Comparison of ENCODE assay signal across 17 cellular contexts in the genomic region with DNA sequence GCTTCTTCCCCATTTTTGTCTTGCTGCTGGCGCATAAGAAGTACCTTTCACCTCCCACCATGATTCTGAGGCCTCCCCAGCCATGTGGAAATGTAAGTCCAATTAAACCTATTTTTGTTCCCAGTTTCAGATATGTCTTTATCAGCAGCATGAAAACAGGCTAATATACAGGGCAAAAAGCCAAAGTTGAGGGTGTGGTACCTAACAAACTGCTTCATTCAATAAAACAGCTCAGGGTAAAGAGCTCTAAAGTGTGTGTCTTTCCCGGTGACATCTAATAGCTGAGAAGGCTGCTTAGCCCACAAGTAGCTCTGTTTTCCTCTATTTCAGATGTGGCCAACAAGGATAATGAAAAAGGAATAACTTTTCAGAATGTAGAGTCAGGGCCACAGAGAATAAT.
A peak's percentile ranks its signal among the peaks of the same experiment; 100 is the strongest.
DNase-seq lines count a peak whose midpoint lies in the region; ATAC-seq and TF ChIP-seq lines count a peak whose summit lies in the region.
"Had no signal": no experiment of that assay in that cellular context is flagged by ENCODE, and none has a peak within 500 bp of the region (broad histone marks: within the 10 kb centered on the region; RNA-seq: fewer than 3 reads in every experiment).

No MANE protein-coding gene starts in this region.

- peak overlapping the region; percentile 47; the same call in 1 of the 2 replicates for H3K27ac Mint-ChIP-seq in GM23338
- peak overlapping the region in 1 of 3 experiments; percentile 19; a peak in 1 of 7 replicates for H3K27ac Mint-ChIP-seq in H9
- H3K27ac Mint-ChIP-seq: CD4-positive, alpha-beta memory T cell had no signal

- H4K20me1 ChIP-seq in GM23338 (replicated peaks; ENCODE audit: insufficient read depth) = no peaks in the 10 kb centered on the region
- no peaks in the 10 kb centered on the region for H4K20me1 ChIP-seq in H9 (ENCODE audit: control insufficient read depth, insufficient read depth, insufficient read length)

- H3K9me3 ChIP-seq in H9 (ENCODE audit: control insufficient read depth, low read depth, low read length) (no peaks in the 10 kb centered on the region), WERI-Rb-1 (ENCODE audit: severe bottlenecking) (no peaks in the 10 kb centered on the region)

- no peaks in the 10 kb centered on the region for H3K79me1 ChIP-seq in H9 (ENCODE audit: insufficient read depth, low read depth, low read length, poor library complexity, severe bottlenecking)

- no peak overlapping the region for H2BK12ac ChIP-seq in H9 (ENCODE audit: insufficient read length, low read depth, low read length)

- H3T11ph ChIP-seq in H9 (ENCODE audit: low read length) = no peak overlapping the region

- TF ChIP-seq CTCF in GM23338 (conservative IDR thresholded peaks at IDR 0.05; ENCODE audit: low read depth in 2 of 2) = no peak
- no peak for TF ChIP-seq CTCF in H9 (conservative IDR thresholded peaks at IDR 0.05)
- TF ChIP-seq CTCF in WERI-Rb-1 (IDR thresholded peaks at IDR 0.05; ENCODE audit: low read depth, low read length) = no peak

- no peak overlapping the region for H3K14ac ChIP-seq in H9 (ENCODE audit: insufficient read depth, low read length)

- H3K79me2 ChIP-seq in GM23338 (replicated peaks; ENCODE audit: insufficient read depth) (no peaks in the 10 kb centered on the region), H9 (ENCODE audit: insufficient read depth, low read length) (no peaks in the 10 kb centered on the region)

- H3K9me3 Mint-ChIP-seq in GM23338 = no peaks in the 10 kb centered on the region
- no peaks in the 10 kb centered on the region; a peak in 1 of 5 replicates for H3K9me3 Mint-ChIP-seq in H9

- H3K27me3 ChIP-seq in GM23338 (ENCODE audit: insufficient read depth) (no peaks in the 10 kb centered on the region), H9 (ENCODE audit: insufficient read depth, low read length) (no peaks in the 10 kb centered on the region), WERI-Rb-1 (ENCODE audit: insufficient read depth, low read depth, severe bottlenecking) (peaks cover 28% of the 10 kb centered on the region)

- H2BK120ac ChIP-seq in H9 (ENCODE audit: low read depth, low read length, poor library complexity, severe bottlenecking) = no peak overlapping the region

- H2BK15ac ChIP-seq in H9 (ENCODE audit: low read depth, low read length) = no peak overlapping the region

- no peak overlapping the region for H4K91ac ChIP-seq in H9 (ENCODE audit: insufficient read length, low read depth, low read length)

- H3F3A ChIP-seq in GM23338 (replicated peaks; ENCODE audit: low read depth) = no peaks in the 10 kb centered on the region

- H3K4me2 ChIP-seq in GM23338 (no peak overlapping the region), H9 (ENCODE audit: insufficient read depth, insufficient read length, low read length) (no peak overlapping the region)

- no peaks in the 10 kb centered on the region for H3K36me3 ChIP-seq in GM23338 (ENCODE audit: insufficient read depth)
- H3K36me3 ChIP-seq in WERI-Rb-1 = no peaks in the 10 kb centered on the region

- no peak overlapping the region for H4K5ac ChIP-seq in H9 (ENCODE audit: insufficient read length, low read depth, low read length)

- DNase-seq in GM23338 (ENCODE audit: low spot score) = no peak
- DNase-seq in H9 = no peak
- DNase-seq in LoVo (ENCODE audit: low spot score) = peak; percentile 5
- DNase-seq in left colon = no peak
- DNase-seq in stimulated activated CD4-positive, alpha-beta T cell treated with anti-CD3 and anti-CD28 coated beads, Interleukin-15, amount 100 ng/mL, for 24 hours = no peak
- no peak for DNase-seq in NCI-H82 (lab: John Stamatoyannopoulos, UW)
- no peak for DNase-seq in WERI-Rb-1
- DNase-seq: C1 segment of cervical spinal cord; Calu3; CD4-positive, alpha-beta memory T cell; COR-L47; DMS53; DMS79 treated with DMSO at 0.1 percent for 48 hours; GF-D8; GOT3; HCEC 1CT had no signal

- no peak for ATAC-seq in GM23338
- ATAC-seq in left colon = peak; percentile 90
- no peak for ATAC-seq in HG02885 (IDR thresholded peaks at IDR 0.05; ENCODE audit: poor library complexity, unreplicated experiment)

- no peak overlapping the region for H2BK5ac ChIP-seq in H9 (ENCODE audit: insufficient read length, low read length)

- no peak overlapping the region for H3K4ac ChIP-seq in H9 (ENCODE audit: low read depth, low read length)

- H2AFZ ChIP-seq in GM23338 (no peak overlapping the region), H9 (ENCODE audit: low read length) (no peak overlapping the region)

- no peak overlapping the region for H3K18ac ChIP-seq in H9 (ENCODE audit: insufficient read length, low read depth, low read length)

- intact Hi-C loops in left colon (cut with DNase I, micrococcal nuclease) = no loop called here

- no peak overlapping the region for H4K8ac ChIP-seq in H9 (replicated peaks; ENCODE audit: insufficient read length, low read depth, low read length)

- no peak overlapping the region for H3K23ac ChIP-seq in H9 (ENCODE audit: insufficient read length, low read depth, low read length)

- H3K9ac ChIP-seq in H9 (ENCODE audit: extremely low read depth, insufficient read length, low read length) = no peak overlapping the region

- H3K27me3 Mint-ChIP-seq in GM23338 (ENCODE audit: insufficient read depth, low read depth, poor library complexity) (no peaks in the 10 kb centered on the region), H9 (ENCODE audit: low read depth) (no peaks in the 10 kb centered on the region; the same call in 1 of the 2 replicates)

- H3K4me1 ChIP-seq in GM23338 (ENCODE audit: insufficient read depth) (peaks cover 12% of the 10 kb centered on the region), H9 (ENCODE audit: insufficient read depth, low read length) (no peaks in the 10 kb centered on the region)

- peaks cover 5% of the 10 kb centered on the region; the same call in 1 of the 2 replicates for H3K9me2 ChIP-seq in GM23338 (ENCODE audit: insufficient read depth)

- no peak overlapping the region for H3K4me3 ChIP-seq in GM23338
- no peak overlapping the region for H3K4me3 ChIP-seq in WERI-Rb-1 (ENCODE audit: low read depth, low read length)

- H2BK20ac ChIP-seq in H9 (ENCODE audit: low read depth, low read length, poor library complexity, severe bottlenecking) = peak overlapping the region; percentile 45

- H3K27ac ChIP-seq in GM23338 (ENCODE audit: low read depth) (no peak overlapping the region), H9 (ENCODE audit: insufficient read length, low read depth, low read length) (no peak overlapping the region), WERI-Rb-1 (no peak overlapping the region)

- no peak overlapping the region for H2AK5ac ChIP-seq in H9 (ENCODE audit: insufficient read length, low read length)

- no peaks in the 10 kb centered on the region for H3K36me3 Mint-ChIP-seq in GM23338 (ENCODE audit: low read depth)
- no peaks in the 10 kb centered on the region; a peak in 1 of 7 replicates for H3K36me3 Mint-ChIP-seq in H9 (ENCODE audit: insufficient read depth in 1 of 3, low read depth in 3 of 3)
- H3K36me3 Mint-ChIP-seq: CD4-positive, alpha-beta memory T cell had no signal

- no CpG with 5 or more reads among the region's 2 CpGs for WGBS in H9 (ENCODE audit: extremely low coverage, insufficient read length, low lambda C conversion rate)

- H3K4me3 Mint-ChIP-seq in GM23338 (no peak overlapping the region), H9 (no peak overlapping the region)
- H3K4me3 Mint-ChIP-seq: CD4-positive, alpha-beta memory T cell had no signal

- H3K4me1 Mint-ChIP-seq in GM23338 (peaks cover 6% of the 10 kb centered on the region; the same call in 2 of the 3 replicates), H9 (peaks cover 4 to 8% of the 10 kb centered on the region in 2 experiments)
- H3K4me1 Mint-ChIP-seq: CD4-positive, alpha-beta memory T cell had no signal

- no peak overlapping the region for H3K56ac ChIP-seq in H9 (ENCODE audit: insufficient read length, low read depth, low read length)

- H3K23me2 ChIP-seq in H9 (ENCODE audit: insufficient read length, low read depth, low read length, poor library complexity, severe bottlenecking) = no peaks in the 10 kb centered on the region

TF ChIP-seq in GM23338, 12 proteins besides CTCF, POLR2A, EP300 and RAD21 (continues in another document):
- TF ChIP-seq, protein P1, sequence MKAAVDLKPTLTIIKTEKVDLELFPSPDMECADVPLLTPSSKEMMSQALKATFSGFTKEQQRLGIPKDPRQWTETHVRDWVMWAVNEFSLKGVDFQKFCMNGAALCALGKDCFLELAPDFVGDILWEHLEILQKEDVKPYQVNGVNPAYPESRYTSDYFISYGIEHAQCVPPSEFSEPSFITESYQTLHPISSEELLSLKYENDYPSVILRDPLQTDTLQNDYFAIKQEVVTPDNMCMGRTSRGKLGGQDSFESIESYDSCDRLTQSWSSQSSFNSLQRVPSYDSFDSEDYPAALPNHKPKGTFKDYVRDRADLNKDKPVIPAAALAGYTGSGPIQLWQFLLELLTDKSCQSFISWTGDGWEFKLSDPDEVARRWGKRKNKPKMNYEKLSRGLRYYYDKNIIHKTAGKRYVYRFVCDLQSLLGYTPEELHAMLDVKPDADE (IDR thresholded peaks at IDR 0.05) = no peak
- TF ChIP-seq, protein P2, sequence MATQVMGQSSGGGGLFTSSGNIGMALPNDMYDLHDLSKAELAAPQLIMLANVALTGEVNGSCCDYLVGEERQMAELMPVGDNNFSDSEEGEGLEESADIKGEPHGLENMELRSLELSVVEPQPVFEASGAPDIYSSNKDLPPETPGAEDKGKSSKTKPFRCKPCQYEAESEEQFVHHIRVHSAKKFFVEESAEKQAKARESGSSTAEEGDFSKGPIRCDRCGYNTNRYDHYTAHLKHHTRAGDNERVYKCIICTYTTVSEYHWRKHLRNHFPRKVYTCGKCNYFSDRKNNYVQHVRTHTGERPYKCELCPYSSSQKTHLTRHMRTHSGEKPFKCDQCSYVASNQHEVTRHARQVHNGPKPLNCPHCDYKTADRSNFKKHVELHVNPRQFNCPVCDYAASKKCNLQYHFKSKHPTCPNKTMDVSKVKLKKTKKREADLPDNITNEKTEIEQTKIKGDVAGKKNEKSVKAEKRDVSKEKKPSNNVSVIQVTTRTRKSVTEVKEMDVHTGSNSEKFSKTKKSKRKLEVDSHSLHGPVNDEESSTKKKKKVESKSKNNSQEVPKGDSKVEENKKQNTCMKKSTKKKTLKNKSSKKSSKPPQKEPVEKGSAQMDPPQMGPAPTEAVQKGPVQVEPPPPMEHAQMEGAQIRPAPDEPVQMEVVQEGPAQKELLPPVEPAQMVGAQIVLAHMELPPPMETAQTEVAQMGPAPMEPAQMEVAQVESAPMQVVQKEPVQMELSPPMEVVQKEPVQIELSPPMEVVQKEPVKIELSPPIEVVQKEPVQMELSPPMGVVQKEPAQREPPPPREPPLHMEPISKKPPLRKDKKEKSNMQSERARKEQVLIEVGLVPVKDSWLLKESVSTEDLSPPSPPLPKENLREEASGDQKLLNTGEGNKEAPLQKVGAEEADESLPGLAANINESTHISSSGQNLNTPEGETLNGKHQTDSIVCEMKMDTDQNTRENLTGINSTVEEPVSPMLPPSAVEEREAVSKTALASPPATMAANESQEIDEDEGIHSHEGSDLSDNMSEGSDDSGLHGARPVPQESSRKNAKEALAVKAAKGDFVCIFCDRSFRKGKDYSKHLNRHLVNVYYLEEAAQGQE (IDR thresholded peaks at IDR 0.05; ENCODE audit: unreplicated experiment) = no peak
- TF ChIP-seq EZH2phosphoT487 (IDR thresholded peaks at IDR 0.05; ENCODE audit: unreplicated experiment) (no peak), NANOG (IDR thresholded peaks at IDR 0.05; ENCODE audit: borderline replicate concordance) (no peak), CREB1 (CRISPR knock-in tag; IDR thresholded peaks at IDR 0.05; ENCODE audit: low read depth) (no peak)
